Comparison of ENCODE assay signal across 1 cellular context in the genomic region with DNA sequence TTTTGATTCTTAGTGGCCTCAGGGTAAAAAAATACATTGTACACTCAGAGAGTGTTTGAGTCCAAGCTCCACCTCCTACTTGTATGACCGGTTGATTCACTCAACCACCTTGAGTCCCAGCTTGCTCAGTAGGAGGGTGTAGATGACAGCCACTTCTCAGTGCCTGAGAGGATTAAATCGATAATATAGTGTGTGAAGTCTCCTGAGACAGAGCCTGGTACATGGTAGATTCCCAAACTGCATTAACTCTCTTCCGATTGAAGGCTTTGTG.
TF ChIP-seq lines count a peak whose summit lies in the region.

No MANE protein-coding gene starts in this region.

TF ChIP-seq in K562, 482 proteins besides CTCF, POLR2A, EP300 and RAD21:
- no peak for TF ChIP-seq BMI1 (IDR thresholded peaks at IDR 0.05; ENCODE audit: low read length)
- TF ChIP-seq ZNF124 (CRISPR knock-in tag; IDR thresholded peaks at IDR 0.05): no peak
- no peak for TF ChIP-seq ZNF830 (CRISPR knock-in tag; IDR thresholded peaks at IDR 0.05)
- no peak for TF ChIP-seq ERF (CRISPR knock-in tag; IDR thresholded peaks at IDR 0.05)
- no peak for TF ChIP-seq NR2F6 (CRISPR knock-in tag; IDR thresholded peaks at IDR 0.05)
- TF ChIP-seq NBN (IDR thresholded peaks at IDR 0.05; ENCODE audit: low read depth): no peak
- TF ChIP-seq ZKSCAN1 (IDR thresholded peaks at IDR 0.05; ENCODE audit: low read depth, low read length): no peak
- TF ChIP-seq MAFF (IDR thresholded peaks at IDR 0.05; ENCODE audit: low read length): no peak
- TF ChIP-seq CEBPB (tag; IDR thresholded peaks at IDR 0.05): no peak
- no peak for TF ChIP-seq JUN (IDR thresholded peaks at IDR 0.05; ENCODE audit: borderline replicate concordance, low read depth, low read length)
- no peak for TF ChIP-seq JUN (CRISPR knock-in tag; IDR thresholded peaks at IDR 0.05; ENCODE audit: borderline replicate concordance)
- TF ChIP-seq, protein P1, sequence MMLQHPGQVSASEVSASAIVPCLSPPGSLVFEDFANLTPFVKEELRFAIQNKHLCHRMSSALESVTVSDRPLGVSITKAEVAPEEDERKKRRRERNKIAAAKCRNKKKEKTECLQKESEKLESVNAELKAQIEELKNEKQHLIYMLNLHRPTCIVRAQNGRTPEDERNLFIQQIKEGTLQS (IDR thresholded peaks at IDR 0.05): no peak
- TF ChIP-seq, protein P1 (CRISPR knock-in tag; conservative IDR thresholded peaks at IDR 0.05): no peak
- no peak for TF ChIP-seq ZFP1 (CRISPR knock-in tag; IDR thresholded peaks at IDR 0.05)
- no peak for TF ChIP-seq CBX3 (IDR thresholded peaks at IDR 0.05; ENCODE audit: borderline replicate concordance in 1 of 2, low read length in 2 of 2)
- TF ChIP-seq KLF13 (tag; IDR thresholded peaks at IDR 0.05; ENCODE audit: borderline replicate concordance, low read depth): no peak
- TF ChIP-seq ZNF551 (CRISPR knock-in tag; IDR thresholded peaks at IDR 0.05): no peak
- TF ChIP-seq TEAD2 (tag; IDR thresholded peaks at IDR 0.05): no peak
- TF ChIP-seq ZNF79 (CRISPR knock-in tag; IDR thresholded peaks at IDR 0.05; ENCODE audit: low read depth): no peak
- TF ChIP-seq, protein P2, sequence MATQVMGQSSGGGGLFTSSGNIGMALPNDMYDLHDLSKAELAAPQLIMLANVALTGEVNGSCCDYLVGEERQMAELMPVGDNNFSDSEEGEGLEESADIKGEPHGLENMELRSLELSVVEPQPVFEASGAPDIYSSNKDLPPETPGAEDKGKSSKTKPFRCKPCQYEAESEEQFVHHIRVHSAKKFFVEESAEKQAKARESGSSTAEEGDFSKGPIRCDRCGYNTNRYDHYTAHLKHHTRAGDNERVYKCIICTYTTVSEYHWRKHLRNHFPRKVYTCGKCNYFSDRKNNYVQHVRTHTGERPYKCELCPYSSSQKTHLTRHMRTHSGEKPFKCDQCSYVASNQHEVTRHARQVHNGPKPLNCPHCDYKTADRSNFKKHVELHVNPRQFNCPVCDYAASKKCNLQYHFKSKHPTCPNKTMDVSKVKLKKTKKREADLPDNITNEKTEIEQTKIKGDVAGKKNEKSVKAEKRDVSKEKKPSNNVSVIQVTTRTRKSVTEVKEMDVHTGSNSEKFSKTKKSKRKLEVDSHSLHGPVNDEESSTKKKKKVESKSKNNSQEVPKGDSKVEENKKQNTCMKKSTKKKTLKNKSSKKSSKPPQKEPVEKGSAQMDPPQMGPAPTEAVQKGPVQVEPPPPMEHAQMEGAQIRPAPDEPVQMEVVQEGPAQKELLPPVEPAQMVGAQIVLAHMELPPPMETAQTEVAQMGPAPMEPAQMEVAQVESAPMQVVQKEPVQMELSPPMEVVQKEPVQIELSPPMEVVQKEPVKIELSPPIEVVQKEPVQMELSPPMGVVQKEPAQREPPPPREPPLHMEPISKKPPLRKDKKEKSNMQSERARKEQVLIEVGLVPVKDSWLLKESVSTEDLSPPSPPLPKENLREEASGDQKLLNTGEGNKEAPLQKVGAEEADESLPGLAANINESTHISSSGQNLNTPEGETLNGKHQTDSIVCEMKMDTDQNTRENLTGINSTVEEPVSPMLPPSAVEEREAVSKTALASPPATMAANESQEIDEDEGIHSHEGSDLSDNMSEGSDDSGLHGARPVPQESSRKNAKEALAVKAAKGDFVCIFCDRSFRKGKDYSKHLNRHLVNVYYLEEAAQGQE (CRISPR knock-in tag; IDR thresholded peaks at IDR 0.05; ENCODE audit: low read depth): no peak
